7 cellular contexts compared by ENCODE assay signal in genomic region chr20:63697357-63697867, GRCh38. TPM values are rescaled to one million over a fixed set of nuclear protein-coding genes. Genes with fewer than 3 reads are reported as not detected.
DNase-seq lines count a peak whose midpoint lies in the region; ATAC-seq and TF ChIP-seq lines count a peak whose summit lies in the region.
"Had no signal": no experiment of that assay in that cellular context is flagged by ENCODE, and none has a peak within 500 bp of the region (broad histone marks: within the 10 kb centered on the region; RNA-seq: fewer than 3 reads in every experiment).

No MANE protein-coding gene starts in this region.

- intact Hi-C loops in Panc1 (cut with micrococcal nuclease; ENCODE audit: unreplicated experiment), result no loop called here

- in situ Hi-C loops in ACHN (cut with HindIII; ENCODE audit: low pct_ligation_motif_present, low pct_unique_long_range_greater_than_20kb, low sequenced_read_pairs) (no loop called here), Panc1 (cut with HindIII; ENCODE audit: low pct_unique_long_range_greater_than_20kb, low sequenced_read_pairs) (no loop called here)

- H3K27ac ChIP-seq in Panc1 (ENCODE audit: low read length), result peak overlapping the region; percentile 61
- no peak overlapping the region for H3K27ac ChIP-seq in iPS-20b (ENCODE audit: low read length)

- POLR2A ChIA-PET in Panc1 (lab: Charles Lee), result no interaction called here

- H3K27me3 ChIP-seq in Panc1 (ENCODE audit: control insufficient read depth, insufficient read depth, low read length) (no peaks in the 10 kb centered on the region), iPS-20b (ENCODE audit: insufficient read depth, low read length) (no peaks in the 10 kb centered on the region)

- ATAC-seq in Panc1 (no peak), HG03196 (IDR thresholded peaks at IDR 0.05; ENCODE audit: unreplicated experiment) (no peak)

- H3K4me3 ChIP-seq in Panc1 (ENCODE audit: low read depth in 2 of 2, low read length in 2 of 2) (no peak overlapping the region), iPS-20b (ENCODE audit: low read length) (peak overlapping the region; percentile 60; the same call in 1 of the 2 replicates)

- no peak overlapping the region; the same call in 1 of the 2 replicates for H3K9ac ChIP-seq in iPS-20b (ENCODE audit: low read depth, low read length)

- BruUV-seq in Panc1 (replicated peaks; lab: Mats Ljungman, UMichigan), result no TSS peak

- CTCF ChIA-PET in Panc1 (lab: Charles Lee), result no interaction called here

- no peaks in the 10 kb centered on the region for H3K36me3 ChIP-seq in Panc1 (ENCODE audit: control insufficient read depth, insufficient read depth, low read length)
- no peaks in the 10 kb centered on the region for H3K36me3 ChIP-seq in iPS-20b (ENCODE audit: insufficient read depth, low read depth, low read length)

- H3K4me1 ChIP-seq in Panc1 (ENCODE audit: control insufficient read depth, insufficient read depth, low read length) (peaks cover 55% of the 10 kb centered on the region), iPS-20b (ENCODE audit: insufficient read depth, low read length) (no peaks in the 10 kb centered on the region)

- H3K9me3 ChIP-seq in Panc1 (ENCODE audit: control insufficient read depth, insufficient read depth, low read depth, low read length) (no peaks in the 10 kb centered on the region), iPS-20b (ENCODE audit: insufficient read depth, low read depth, low read length) (no peaks in the 10 kb centered on the region)

- TF ChIP-seq CTCF in Panc1 (IDR thresholded peaks at IDR 0.05), result no peak

- DNase-seq in ACHN (peak; percentile 22), Panc1 (ENCODE audit: low read depth, low spot score) (no peak), CD1c-positive myeloid dendritic cell (ENCODE audit: extremely low spot score) (no peak), SHP77 treated with DMSO at 0.1 percent for 48 hours (lab: John Stamatoyannopoulos, UW) (no peak)
- DNase-seq: OCI-M1 had no signal

RNA-seq across cellular contexts. Expression of gene TNFRSF6B, which starts 1.0 kb away (rescaled TPM):
- not detected for total RNA-seq in Panc1 (2021; ENCODE audit: unreplicated experiment)
- polyA plus RNA-seq in Panc1 (2012; ENCODE audit: insufficient read length), result 1.4 TPM

RNA-seq across cellular contexts. Expression of gene ARFRP1, which starts 10.4 kb away (rescaled TPM):
- 57.9 TPM for total RNA-seq in Panc1 (2021; ENCODE audit: unreplicated experiment)
- polyA plus RNA-seq in Panc1 (2012; ENCODE audit: insufficient read length), result 68.1 TPM

RNA-seq across cellular contexts. Expression of gene ZGPAT, which starts 10.4 kb away (rescaled TPM):
- 35.8 TPM for total RNA-seq in Panc1 (2021; ENCODE audit: unreplicated experiment)
- 41.9 TPM for polyA plus RNA-seq in Panc1 (2012; ENCODE audit: insufficient read length)

RNA-seq across cellular contexts. Expression of gene LIME1, which starts 39.1 kb away (rescaled TPM):
- total RNA-seq in Panc1 (2021; ENCODE audit: unreplicated experiment), result 15.2 TPM
- polyA plus RNA-seq in Panc1 (2012; ENCODE audit: insufficient read length), result 8.0 TPM

RNA-seq across cellular contexts. Expression of gene RTEL1, which starts 39.3 kb away (rescaled TPM):
- total RNA-seq in Panc1 (2021; ENCODE audit: unreplicated experiment), result 26.1 TPM
- polyA plus RNA-seq in Panc1 (2012; ENCODE audit: insufficient read length), result 13.1 TPM
